In the genomic region with DNA sequence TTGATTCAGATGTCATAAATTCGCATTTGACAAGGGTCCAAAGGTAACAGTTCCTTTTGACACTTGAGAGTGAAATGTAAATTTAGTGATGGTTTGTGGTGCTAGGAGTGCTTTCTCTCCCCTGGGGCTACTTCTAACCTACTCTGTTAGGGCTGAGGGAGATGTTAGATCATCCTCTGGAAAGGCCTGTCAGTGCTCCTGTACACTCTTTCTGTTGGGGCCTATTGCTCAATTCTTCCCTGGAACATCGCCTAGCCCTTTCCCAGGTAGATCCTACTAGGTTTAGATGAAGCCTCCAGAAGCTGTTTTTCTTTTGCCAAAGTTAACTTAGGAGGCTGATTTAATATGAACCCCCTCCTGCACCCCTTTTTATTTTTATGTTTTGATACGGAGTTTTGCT, we compare ENCODE assay signal across 8 cellular contexts. TPM values are rescaled to one million over a fixed set of nuclear protein-coding genes. Genes with fewer than 3 reads are reported as not detected.
DNase-seq lines count a peak whose midpoint lies in the region; ATAC-seq and TF ChIP-seq lines count a peak whose summit lies in the region.

No MANE protein-coding gene starts in this region.

- peaks cover 0 to 33% (median 0%) of the 10 kb centered on the region in 11 experiments; a peak in 6 of 22 replicates for H4K20me1 ChIP-seq in BLaER1 treated with 17β-estradiol and CSF1 and Interleukin-3, amounts not matched to agents 10 nM and 100 nM
- no peaks in the 10 kb centered on the region for H4K20me1 ChIP-seq in GM23338 (replicated peaks; ENCODE audit: insufficient read depth)

- H2AFZ ChIP-seq in GM23338, result no peak overlapping the region

- TF ChIP-seq POLR2A in right lobe of liver (IDR thresholded peaks at IDR 0.05), result no peak

- no peak for DNase-seq in GM23338 (ENCODE audit: low spot score)
- DNase-seq in activated CD8-positive, alpha-beta T cell treated with anti-CD3 and anti-CD28 coated beads, Interleukin-2, amount 10 ng/mL, durations not matched to agents 7 days and 5 days, result no peak
- peak in 2 of 3 donors; percentile 35 to 89 for DNase-seq in right lobe of liver
- no peak for DNase-seq in iPS-NIHi7 (ENCODE audit: extremely low spot score)
- DNase-seq in T-helper 9 cell, result no peak

- H3K4me2 ChIP-seq in BLaER1 treated with 17β-estradiol and CSF1 and Interleukin-3, amounts not matched to agents 10 nM and 100 nM, result peak overlapping the region; percentile 63 to 93 (median 87)
- H3K4me2 ChIP-seq in GM23338, result peak overlapping the region; percentile 73

- peak overlapping the region; percentile 82 for H3K4me3 Mint-ChIP-seq in GM23338
- peak overlapping the region; percentile 91 for H3K4me3 Mint-ChIP-seq in activated CD8-positive, alpha-beta T cell treated with anti-CD3 and anti-CD28 coated beads, Interleukin-2, amount 10 ng/mL, durations not matched to agents 7 days and 5 days

- H3K9me3 ChIP-seq in BLaER1 treated with 17β-estradiol and CSF1 and Interleukin-3, amounts not matched to agents 10 nM and 100 nM (replicated peaks in 1 of 11), result no peaks in the 10 kb centered on the region
- H3K9me3 ChIP-seq in right lobe of liver, result no peaks in the 10 kb centered on the region

- POLR2A ChIA-PET in activated CD8-positive, alpha-beta T cell treated with anti-CD3 and anti-CD28 coated beads, Interleukin-2, amount 10 ng/mL, durations not matched to agents 7 days and 5 days (lab: Charles Lee), result interaction anchor here (0.8 to 1.6 kb wide), 2 partner anchors 11 to 54 kb away, joined by 3 to 11 read pairs; a partner anchor contains a TSS

- no peaks in the 10 kb centered on the region for H3K27me3 ChIP-seq in BLaER1 treated with 17β-estradiol and CSF1 and Interleukin-3, amounts not matched to agents 10 nM and 100 nM
- H3K27me3 ChIP-seq in GM23338 (ENCODE audit: insufficient read depth) (no peaks in the 10 kb centered on the region), right lobe of liver (no peaks in the 10 kb centered on the region)

- H3K4me3 ChIP-seq in BLaER1 treated with 17β-estradiol and CSF1 and Interleukin-3, amounts not matched to agents 10 nM and 100 nM, result peak overlapping the region in 9 of 10 experiments; percentile 58 to 78 (median 70); a peak in 15 of 20 replicates
- H3K4me3 ChIP-seq in GM23338 (peak overlapping the region; percentile 56; the same call in 1 of the 2 replicates), right lobe of liver (peak overlapping the region in 2 of 3 donors; percentile 74 to 83)

- peaks cover 55% of the 10 kb centered on the region for H3K79me2 ChIP-seq in GM23338 (replicated peaks; ENCODE audit: insufficient read depth)

- H3K36me3 Mint-ChIP-seq in GM23338 (ENCODE audit: low read depth), result peaks cover 8% of the 10 kb centered on the region
- H3K36me3 Mint-ChIP-seq in activated CD8-positive, alpha-beta T cell treated with anti-CD3 and anti-CD28 coated beads, Interleukin-2, amount 10 ng/mL, durations not matched to agents 7 days and 5 days (ENCODE audit: low read depth), result peaks cover 9% of the 10 kb centered on the region

- peak overlapping the region in 7 of 11 experiments; percentile 76 to 94 (median 90); a peak in 8 of 22 replicates for H3K27ac ChIP-seq in BLaER1 treated with 17β-estradiol and CSF1 and Interleukin-3, amounts not matched to agents 10 nM and 100 nM
- H3K27ac ChIP-seq in GM23338 (ENCODE audit: low read depth) (no peak overlapping the region), right lobe of liver (peak overlapping the region; percentile 87 to 95 (median 94))

- TF ChIP-seq CTCF in GM23338 (conservative IDR thresholded peaks at IDR 0.05; ENCODE audit: low read depth in 2 of 2) (no peak), right lobe of liver (IDR thresholded peaks at IDR 0.05) (no peak)

- H3K4me1 ChIP-seq in BLaER1 treated with 17β-estradiol and CSF1 and Interleukin-3, amounts not matched to agents 10 nM and 100 nM, result peaks cover 19 to 27% (median 26%) of the 10 kb centered on the region in 10 experiments
- H3K4me1 ChIP-seq in GM23338 (ENCODE audit: insufficient read depth), result peaks cover 12% of the 10 kb centered on the region
- peaks cover 0 to 33% (median 17%) of the 10 kb centered on the region in 4 donors for H3K4me1 ChIP-seq in right lobe of liver

- H3K9me3 Mint-ChIP-seq in GM23338, result no peaks in the 10 kb centered on the region
- H3K9me3 Mint-ChIP-seq in activated CD8-positive, alpha-beta T cell treated with anti-CD3 and anti-CD28 coated beads, Interleukin-2, amount 10 ng/mL, durations not matched to agents 7 days and 5 days (ENCODE audit: insufficient read depth), result no peaks in the 10 kb centered on the region

- H3K9me2 ChIP-seq in GM23338 (ENCODE audit: insufficient read depth), result 0 out of 2 replicates have a peak, but pooled peaks cover 4% of the 10 kb centered on the region

- H3K4me1 Mint-ChIP-seq in GM23338, result peaks cover 22% of the 10 kb centered on the region
- H3K4me1 Mint-ChIP-seq in activated CD8-positive, alpha-beta T cell treated with anti-CD3 and anti-CD28 coated beads, Interleukin-2, amount 10 ng/mL, durations not matched to agents 7 days and 5 days (ENCODE audit: low read depth), result peaks cover 26% of the 10 kb centered on the region

- H3K36me3 ChIP-seq in BLaER1 treated with 17β-estradiol and CSF1 and Interleukin-3, amounts not matched to agents 10 nM and 100 nM, result peaks cover 13 to 20% (median 17%) of the 10 kb centered on the region in 11 experiments
- H3K36me3 ChIP-seq in GM23338 (ENCODE audit: insufficient read depth) (peaks cover 7% of the 10 kb centered on the region; the same call in 1 of the 2 replicates), right lobe of liver (peaks cover 0 to 3% (median 1%) of the 10 kb centered on the region in 4 donors)

- CTCF ChIA-PET in activated CD8-positive, alpha-beta T cell treated with anti-CD3 and anti-CD28 coated beads, Interleukin-2, amount 10 ng/mL, durations not matched to agents 7 days and 5 days (lab: Charles Lee), result interaction anchor here (0.6 to 1.8 kb wide), 3 partner anchors 8 to 501 kb away, joined by 3 to 11 read pairs (median 3); a partner anchor contains a TSS

- peak overlapping the region; percentile 99 for H3K27ac Mint-ChIP-seq in GM23338
- peak overlapping the region; percentile 94 for H3K27ac Mint-ChIP-seq in activated CD8-positive, alpha-beta T cell treated with anti-CD3 and anti-CD28 coated beads, Interleukin-2, amount 10 ng/mL, durations not matched to agents 7 days and 5 days

- H3K27me3 Mint-ChIP-seq in GM23338 (ENCODE audit: insufficient read depth, low read depth, poor library complexity), result peaks cover 18% of the 10 kb centered on the region
- H3K27me3 Mint-ChIP-seq in activated CD8-positive, alpha-beta T cell treated with anti-CD3 and anti-CD28 coated beads, Interleukin-2, amount 10 ng/mL, durations not matched to agents 7 days and 5 days (ENCODE audit: low read depth), result no peaks in the 10 kb centered on the region

- no peak for ATAC-seq in GM23338
- ATAC-seq in activated CD8-positive, alpha-beta T cell treated with anti-CD3 and anti-CD28 coated beads, Interleukin-2, amount 10 ng/mL, durations not matched to agents 7 days and 5 days, result no peak
- ATAC-seq in right lobe of liver, result peak; percentile 62 to 68 (median 64)
- ATAC-seq in HG02610 (IDR thresholded peaks at IDR 0.05; ENCODE audit: unreplicated experiment), result no peak
- no peak for ATAC-seq in HG02642 (IDR thresholded peaks at IDR 0.05; ENCODE audit: poor library complexity, unreplicated experiment)

- intact Hi-C loops in right lobe of liver (cut with DNase I), result no loop called here

- H3K9ac ChIP-seq in BLaER1 treated with 17β-estradiol and CSF1 and Interleukin-3, amounts not matched to agents 10 nM and 100 nM, result peak overlapping the region in 7 of 11 experiments; percentile 82 to 90 (median 88); a peak in 11 of 22 replicates

- peaks cover 3% of the 10 kb centered on the region; the same call in 1 of the 2 replicates for H3F3A ChIP-seq in GM23338 (replicated peaks; ENCODE audit: low read depth)

- WGBS in right lobe of liver (ENCODE audit: insufficient coverage, low coverage, low lambda C conversion rate, missing lambda C conversion rate), result 10% methylated on average over 3 of the region's 3 CpGs

TF ChIP-seq in GM23338, 12 proteins besides CTCF, POLR2A, EP300 and RAD21 (continues in another document):
- TF ChIP-seq CREB1 (CRISPR knock-in tag; IDR thresholded peaks at IDR 0.05; ENCODE audit: low read depth) (no peak), JUNB (IDR thresholded peaks at IDR 0.05; ENCODE audit: unreplicated experiment) (no peak), ZNF114 (CRISPR knock-in tag; IDR thresholded peaks at IDR 0.05) (no peak), NANOG (IDR thresholded peaks at IDR 0.05; ENCODE audit: borderline replicate concordance) (no peak)

RNA-seq across cellular contexts. Expression of a gene that starts 1.4 kb away (rescaled TPM):
- total RNA-seq in GM23338 (2014; rRNA removed; shearing (Covaris generic)), result 69.5 and 76.8 TPM in 2 replicates
- 40.9 and 42.7 TPM in 2 replicates for polyA plus RNA-seq in GM23338 (2016; fragmentation: Nextera tagmentation; extraction: Ambion mirVana)
- total RNA-seq in activated CD8-positive, alpha-beta T cell treated with anti-CD3 and anti-CD28 coated beads, Interleukin-2, amount 10 ng/mL, durations not matched to agents 7 days and 5 days, result 10 to 100 TPM; 22.5 to 23.7 TPM
- total RNA-seq in right lobe of liver, result 100 to 1,000 TPM in 2 of 6 experiments, 10 to 100 TPM in 4; 85.4 to 146 (median 94.4) TPM

RNA-seq across cellular contexts. Expression of a gene that starts 55.4 kb away (rescaled TPM):
- 39.1 and 50.6 TPM in 2 replicates for total RNA-seq in GM23338 (2014; rRNA removed; shearing (Covaris generic))
- 6.7 and 7.5 TPM in 2 replicates for polyA plus RNA-seq in GM23338 (2016; fragmentation: Nextera tagmentation; extraction: Ambion mirVana)
- total RNA-seq in activated CD8-positive, alpha-beta T cell treated with anti-CD3 and anti-CD28 coated beads, Interleukin-2, amount 10 ng/mL, durations not matched to agents 7 days and 5 days, result 10 to 100 TPM; 50.7 to 54.0 TPM
- total RNA-seq in right lobe of liver, result 10 to 100 TPM in 5 of 6 experiments, 1 to 10 TPM in 1; 9.1 to 18.4 (median 13.1) TPM

Comparison
In these comparisons a context has a peak if more than half of its experiments do, and no peak if none do; other contexts are left out.
1. ATAC-seq: peak in right lobe of liver (4 of 4); none in GM23338 (single experiment), activated CD8-positive, alpha-beta T cell treated with anti-CD3 and anti-CD28 coated beads, Interleukin-2, amount 10 ng/mL, durations not matched to agents 7 days and 5 days (single experiment), HG02610 (single experiment) and HG02642 (single experiment).
2. DNase-seq: peak in right lobe of liver (2 of 3); none in GM23338 (single experiment), activated CD8-positive, alpha-beta T cell treated with anti-CD3 and anti-CD28 coated beads, Interleukin-2, amount 10 ng/mL, durations not matched to agents 7 days and 5 days (single experiment), iPS-NIHi7 (single experiment) and T-helper 9 cell (single experiment).
3. Peak in every context shown above with its lines, with median percentiles within 50 percentile points of each other: H3K4me3 ChIP-seq.